15 cellular contexts compared by ENCODE assay signal in the genomic region with DNA sequence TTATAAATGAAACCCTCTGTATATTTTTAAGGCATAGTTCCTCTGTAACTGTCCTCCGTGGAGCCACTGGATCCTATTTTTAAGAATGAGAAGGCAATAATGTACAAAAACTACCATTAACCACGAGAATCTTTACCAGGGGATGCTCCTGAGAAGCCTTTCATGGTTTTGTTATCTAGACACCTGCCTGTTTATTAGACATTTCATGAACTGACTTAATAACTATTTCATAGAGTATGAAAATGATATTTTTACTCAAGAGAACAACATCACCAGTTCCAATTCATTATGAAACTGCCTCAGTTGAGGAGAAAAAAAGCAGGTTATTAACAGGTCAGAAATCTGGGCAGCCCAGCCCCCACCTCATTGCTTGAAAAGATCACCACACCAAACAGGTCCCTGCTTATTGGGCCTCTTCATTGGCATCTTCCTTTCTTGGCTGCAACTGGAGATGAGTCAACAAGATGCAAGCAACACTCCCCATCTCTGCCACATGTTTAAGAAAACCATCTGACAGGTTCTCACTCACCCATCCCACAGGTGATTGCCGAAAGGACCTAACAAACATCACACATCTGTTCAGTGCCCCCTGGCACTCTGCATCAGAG. TPM values are rescaled to one million over a fixed set of nuclear protein-coding genes. Genes with fewer than 3 reads are reported as not detected.
DNase-seq lines count a peak whose midpoint lies in the region; ATAC-seq and TF ChIP-seq lines count a peak whose summit lies in the region.
"Had no signal": no experiment of that assay in that cellular context is flagged by ENCODE, and none has a peak within 500 bp of the region (broad histone marks: within the 10 kb centered on the region; RNA-seq: fewer than 3 reads in every experiment).

No MANE protein-coding gene starts in this region.

- no peak overlapping the region for H3K4me3 Mint-ChIP-seq in natural killer cell

- TF ChIP-seq CTCF in GM06990 (IDR thresholded peaks at IDR 0.05; ENCODE audit: insufficient read depth, low read length, poor library complexity, severe bottlenecking) (no peak), OCI-LY7 (conservative IDR thresholded peaks at IDR 0.05; ENCODE audit: low read length) (no peak), natural killer cell (IDR thresholded peaks at IDR 0.05) (no peak)

- H2AFZ ChIP-seq in GM23248 (no peak overlapping the region), OCI-LY7 (ENCODE audit: low read length) (peak overlapping the region; percentile 74)

- 60 to 67% methylated on average over 3 of the region's 3 CpGs for WGBS in GM23248 (ENCODE audit: low coverage in 1 of 2, low lambda C conversion rate in 2 of 2, missing lambda C conversion rate in 2 of 2), 2 experiments

- H3K9me2 ChIP-seq in GM23248 (ENCODE audit: insufficient read depth) (no peaks in the 10 kb centered on the region), OCI-LY7 (ENCODE audit: insufficient read depth, low read length) (no peaks in the 10 kb centered on the region)

- H3K36me3 Mint-ChIP-seq in natural killer cell, result no peaks in the 10 kb centered on the region

- no peaks in the 10 kb centered on the region for H3K9me3 Mint-ChIP-seq in natural killer cell

- H3K27ac ChIP-seq in BLaER1 treated with 17β-estradiol and CSF1 and Interleukin-3, amounts not matched to agents 10 nM and 100 nM, result peak overlapping the region in 9 of 11 experiments; percentile 11 to 89 (median 82); a peak in 14 of 22 replicates
- no peak overlapping the region for H3K27ac ChIP-seq in GM23248
- H3K27ac ChIP-seq in OCI-LY7 (ENCODE audit: low read depth, low read length, poor library complexity, severe bottlenecking), result peak overlapping the region; percentile 25
- H3K27ac ChIP-seq: C4-2B had no signal

- H3K9me3 ChIP-seq in BLaER1 treated with 17β-estradiol and CSF1 and Interleukin-3, amounts not matched to agents 10 nM and 100 nM (replicated peaks in 1 of 11), result peaks cover 0 to 6% (median 0%) of the 10 kb centered on the region in 11 experiments; a peak in 3 of 22 replicates
- no peaks in the 10 kb centered on the region for H3K9me3 ChIP-seq in GM23248 (ENCODE audit: low read depth)
- no peaks in the 10 kb centered on the region; the same call in 1 of the 2 replicates for H3K9me3 ChIP-seq in OCI-LY7 (ENCODE audit: low read length)
- H3K9me3 ChIP-seq: mucosa of descending colon had no signal

- H3F3A ChIP-seq in GM23248 (ENCODE audit: insufficient read depth), result no peaks in the 10 kb centered on the region

- no peak overlapping the region for H3K27ac Mint-ChIP-seq in natural killer cell

- H4K20me1 ChIP-seq in BLaER1 treated with 17β-estradiol and CSF1 and Interleukin-3, amounts not matched to agents 10 nM and 100 nM, result no peaks in the 10 kb centered on the region
- H4K20me1 ChIP-seq in GM23248 (ENCODE audit: insufficient read depth) (no peaks in the 10 kb centered on the region), OCI-LY7 (ENCODE audit: insufficient read depth, low read length) (no peaks in the 10 kb centered on the region)

- no peak overlapping the region; a peak in 2 of 22 replicates for H3K9ac ChIP-seq in BLaER1 treated with 17β-estradiol and CSF1 and Interleukin-3, amounts not matched to agents 10 nM and 100 nM
- H3K9ac ChIP-seq in GM23248, result no peak overlapping the region

- H3K79me2 ChIP-seq in GM23248 (ENCODE audit: insufficient read depth), result no peaks in the 10 kb centered on the region
- no peaks in the 10 kb centered on the region; the same call in 1 of the 2 replicates for H3K79me2 ChIP-seq in OCI-LY7 (ENCODE audit: insufficient read depth, low read depth, low read length)

- H3K36me3 ChIP-seq in BLaER1 treated with 17β-estradiol and CSF1 and Interleukin-3, amounts not matched to agents 10 nM and 100 nM, result no peaks in the 10 kb centered on the region
- H3K36me3 ChIP-seq in GM06990 (ENCODE audit: control insufficient read depth, insufficient read depth, low read length), result no peaks in the 10 kb centered on the region
- no peaks in the 10 kb centered on the region for H3K36me3 ChIP-seq in GM23248 (ENCODE audit: low read depth)
- H3K36me3 ChIP-seq in OCI-LY7 (ENCODE audit: insufficient read depth, low read length), result no peaks in the 10 kb centered on the region

- POLR2A ChIA-PET in OCI-LY7 (lab: Charles Lee), result interaction anchor here (0.5 to 1.5 kb wide), 4 partner anchors 11 to 136 kb away, joined by 4 to 6 read pairs (median 4); no protein-coding TSS in a partner anchor

- H3K27me3 ChIP-seq in BLaER1 treated with 17β-estradiol and CSF1 and Interleukin-3, amounts not matched to agents 10 nM and 100 nM, result no peaks in the 10 kb centered on the region
- H3K27me3 ChIP-seq in GM06990 (replicated peaks; ENCODE audit: control insufficient read depth, insufficient read depth, low read length) (no peaks in the 10 kb centered on the region), GM23248 (replicated peaks; ENCODE audit: insufficient read depth) (0 out of 2 replicates have a peak, but pooled peaks cover 6% of the 10 kb centered on the region)

- DNase-seq in GM06990 (ENCODE audit: extremely low read depth, insufficient read length), result peak; percentile 60
- peak; percentile 48 for DNase-seq in GM23248
- no peak for DNase-seq in OCI-LY7 (ENCODE audit: low spot score)
- no peak for DNase-seq in NCI-H2029 treated with DMSO at 0.1 percent for 48 hours (lab: John Stamatoyannopoulos, UW)
- no peak for DNase-seq in natural killer cell
- DNase-seq: effector memory CD4-positive, alpha-beta T cell; mucosa of descending colon; stimulated activated CD4-positive, alpha-beta T cell treated with anti-CD3 and anti-CD28 coated beads, Interleukin-4, amount 100 ng/mL, for 4 hours; trophoblast cell had no signal

- BruUV-seq in OCI-LY7 (replicated peaks; lab: Mats Ljungman, UMichigan), result no TSS peak

- in situ Hi-C loops in GM23248 (cut with MboI), result no loop called here

- peak overlapping the region in 10 of 11 experiments; percentile 15 to 94 (median 84); a peak in 20 of 22 replicates for H3K4me2 ChIP-seq in BLaER1 treated with 17β-estradiol and CSF1 and Interleukin-3, amounts not matched to agents 10 nM and 100 nM
- no peak overlapping the region for H3K4me2 ChIP-seq in GM23248 (ENCODE audit: unreplicated experiment)
- H3K4me2 ChIP-seq in OCI-LY7 (ENCODE audit: low read length), result peak overlapping the region; percentile 30

- H3K4me1 ChIP-seq in BLaER1 treated with 17β-estradiol and CSF1 and Interleukin-3, amounts not matched to agents 10 nM and 100 nM, result peaks cover 46 to 79% (median 77%) of the 10 kb centered on the region in 10 experiments
- H3K4me1 ChIP-seq in GM23248 (ENCODE audit: insufficient read depth) (no peaks in the 10 kb centered on the region), OCI-LY7 (ENCODE audit: insufficient read depth, low read length, poor library complexity, severe bottlenecking) (peaks cover 66% of the 10 kb centered on the region)

- intact Hi-C loops in OCI-LY7 (cut with micrococcal nuclease; ENCODE audit: unreplicated experiment), result no loop called here
- intact Hi-C loops in natural killer cell (cut with micrococcal nuclease), result no loop called here

- H3K4me1 Mint-ChIP-seq in natural killer cell, result peaks cover 0 to 11% of the 10 kb centered on the region in 2 donors

- no peak overlapping the region for H3K4me3 ChIP-seq in BLaER1 treated with 17β-estradiol and CSF1 and Interleukin-3, amounts not matched to agents 10 nM and 100 nM
- H3K4me3 ChIP-seq in GM06990 (replicated peaks; ENCODE audit: low read depth, low read length) (no peak overlapping the region), GM23248 (no peak overlapping the region), OCI-LY7 (ENCODE audit: low read depth, low read length, poor library complexity, severe bottlenecking) (no peak overlapping the region)
- H3K4me3 ChIP-seq: mucosa of descending colon had no signal

- CTCF ChIA-PET in OCI-LY7 (lab: Charles Lee; ENCODE audit: unreplicated experiment), result no interaction called here

- peaks cover 0 to 8% of the 10 kb centered on the region in 2 donors for H3K27me3 Mint-ChIP-seq in natural killer cell (ENCODE audit: low read depth in 2 of 2)

- ATAC-seq in natural killer cell, result no peak
- no peak for ATAC-seq in HG03095 (IDR thresholded peaks at IDR 0.05; ENCODE audit: unreplicated experiment)
- ATAC-seq in HG02588 (IDR thresholded peaks at IDR 0.05; ENCODE audit: unreplicated experiment), result no peak
- ATAC-seq: HepG2, left lobe of liver, mucosa of descending colon had no signal

RNA-seq across cellular contexts. Expression of gene ETS1, which starts 27.8 kb away (rescaled TPM):
- 58.6 and 61.0 TPM in 2 replicates for total RNA-seq in GM23248 (2014; rRNA removed; shearing (Covaris generic))
- 18.4 and 19.9 TPM in 2 replicates for polyA plus RNA-seq in GM23248 (2016; fragmentation: Nextera tagmentation; extraction: Ambion mirVana)
- total RNA-seq in OCI-LY7 (2014; rRNA removed; shearing (Covaris generic)), result 203 and 210 TPM in 2 replicates
- total RNA-seq in OCI-LY7 (2022), result 466 and 503 TPM in 2 replicates
- 100 to 1,000 TPM; 532 to 684 (median 589) TPM for total RNA-seq in natural killer cell

Comparison
In these comparisons a context has a peak if more than half of its experiments do, and no peak if none do; other contexts are left out.
1. DNase-seq: peak in GM06990 (single experiment) and GM23248 (single experiment); none in OCI-LY7 (single experiment), NCI-H2029 treated with DMSO at 0.1 percent for 48 hours (single experiment) and natural killer cell (single experiment).